ENCODE assay signal across 8 cellular contexts in genomic region chr17:75720656-75721462, GRCh38. TPM values are rescaled to one million over a fixed set of nuclear protein-coding genes. Genes with fewer than 3 reads are reported as not detected.
DNase-seq lines count a peak whose midpoint lies in the region; ATAC-seq and TF ChIP-seq lines count a peak whose summit lies in the region.

TSS of gene ITGB4 (plus strand) at chr17:75721459. CDS start at chr17:75724704, 3,245 bp downstream.

- DNase-seq in ACHN (peak; percentile 57), HEK293T (ENCODE audit: extremely low spot score) (peak; percentile 36), WERI-Rb-1 (peak; percentile 62), breast epithelium (ENCODE audit: low spot score in 2 of 2) (peak; percentile 79 to 89), left lobe of liver (ENCODE audit: low spot score) (no peak), NCI-H82 treated with DMSO at 0.1 percent for 48 hours (lab: John Stamatoyannopoulos, UW; ENCODE audit: unreplicated experiment) (no peak)
- peak; percentile 13 to 31 for DNase-seq in stimulated activated CD4-positive, alpha-beta T cell treated with anti-CD3 and anti-CD28 coated beads, Interleukin-2, amount 100 ng/mL, for 48 hours

- peak; percentile 41; the same call in 1 of the 2 replicates for TF ChIP-seq CTCF in WERI-Rb-1 (IDR thresholded peaks at IDR 0.05; ENCODE audit: low read depth, low read length)
- no peak for TF ChIP-seq CTCF in breast epithelium (IDR thresholded peaks at IDR 0.05)

- POLR2A ChIA-PET in HEK293T (lab: Yijun Ruan, JAX): interaction anchor here (0.8 to 1.1 kb wide), 2 partner anchors 9 to 11 kb away, joined by 3 to 4 read pairs; no protein-coding TSS in a partner anchor

- ATAC-seq in left lobe of liver: peak; percentile 74
- ATAC-seq in GM19395 (IDR thresholded peaks at IDR 0.05; ENCODE audit: unreplicated experiment): no peak

- CTCF ChIA-PET in HEK293T (lab: Yijun Ruan, JAX): interaction anchor here (1.1 kb wide), 1 partner anchor 27 kb away, joined by 4 read pairs; no protein-coding TSS in a partner anchor

- in situ Hi-C loops in ACHN (cut with HindIII; ENCODE audit: low pct_ligation_motif_present, low pct_unique_long_range_greater_than_20kb, low sequenced_read_pairs): no loop called here

- no peak within 1 kb of the TSS for H3K27ac ChIP-seq in WERI-Rb-1
- peak within 1 kb of the TSS; percentile 86 to 94 for H3K27ac ChIP-seq in breast epithelium

- H3K9me3 ChIP-seq in WERI-Rb-1 (ENCODE audit: severe bottlenecking) (no peaks in the 10 kb centered on the region), breast epithelium (no peaks in the 10 kb centered on the region)

- peaks cover 61% of the 10 kb centered on the region for H3K27me3 ChIP-seq in WERI-Rb-1 (ENCODE audit: insufficient read depth, low read depth, severe bottlenecking)
- H3K27me3 ChIP-seq in breast epithelium: peaks cover 3% of the 10 kb centered on the region in 2 donors

- H3K36me3 ChIP-seq in WERI-Rb-1 (no peaks in the 10 kb centered on the region), breast epithelium (no peaks in the 10 kb centered on the region)

- peak within 1 kb of the TSS; percentile 50 for H3K4me3 ChIP-seq in WERI-Rb-1 (ENCODE audit: low read depth, low read length)
- peak within 1 kb of the TSS; percentile 43 to 83 (median 82) for H3K4me3 ChIP-seq in breast epithelium

- no peaks in the 10 kb centered on the region for H3K4me1 ChIP-seq in breast epithelium

- intact Hi-C loops in breast epithelium (cut with DNase I; ENCODE audit: low total_unique reads): no loop called here

- no peak for TF ChIP-seq POLR2A in breast epithelium (IDR thresholded peaks at IDR 0.05)

TF ChIP-seq in HEK293T, 16 proteins besides CTCF, POLR2A, EP300 and RAD21:
- no peak for TF ChIP-seq BHLHE40 (IDR thresholded peaks at IDR 0.05; ENCODE audit: borderline replicate concordance)
- TF ChIP-seq LEF1 (IDR thresholded peaks at IDR 0.05; ENCODE audit: borderline replicate concordance): no peak
- no peak for TF ChIP-seq HDGF (IDR thresholded peaks at IDR 0.05; ENCODE audit: borderline replicate concordance)

RNA-seq across cellular contexts. Expression of gene ITGB4, which starts in this region (rescaled TPM):
- total RNA-seq in breast epithelium (100 to 1,000 TPM in 1 of 3 donors, 10 to 100 TPM in 1, 1 to 10 TPM in 1; 9.8 to 125 (median 67.2) TPM), left lobe of liver (2.6 TPM)

Comparison
In these comparisons a context has a peak if more than half of its experiments do, and no peak if none do; other contexts are left out.
1. DNase-seq: peak in ACHN (single experiment), HEK293T (single experiment), WERI-Rb-1 (single experiment), breast epithelium (2 of 2) and stimulated activated CD4-positive, alpha-beta T cell treated with anti-CD3 and anti-CD28 coated beads, Interleukin-2, amount 100 ng/mL, for 48 hours (2 of 2); none in left lobe of liver (single experiment) and NCI-H82 treated with DMSO at 0.1 percent for 48 hours (single experiment).